In the genomic region with DNA sequence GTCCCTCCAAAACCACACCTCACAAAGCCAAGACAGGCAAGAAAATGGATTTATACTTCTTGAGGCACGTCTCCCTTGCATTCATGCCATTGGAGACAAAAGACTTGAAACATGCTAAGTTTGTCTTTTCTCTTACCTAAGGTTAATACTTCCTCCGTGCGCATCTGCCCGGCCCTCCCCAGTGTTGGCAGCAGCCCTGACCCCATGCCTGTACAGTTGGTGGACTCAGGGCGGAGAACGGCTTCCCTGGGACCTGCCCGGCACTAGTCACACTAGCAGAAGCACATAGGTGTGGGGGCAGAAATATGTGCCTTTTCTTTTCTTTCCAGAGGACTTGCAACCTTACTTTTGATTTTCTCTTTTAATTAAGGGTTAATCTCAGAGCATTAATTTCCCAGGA, we compare ENCODE assay signal across 7 cellular contexts. TPM values are rescaled to one million over a fixed set of nuclear protein-coding genes. Genes with fewer than 3 reads are reported as not detected.
"Had no signal": no experiment of that assay in that cellular context is flagged by ENCODE, and none has a peak within 500 bp of the region (broad histone marks: within the 10 kb centered on the region; RNA-seq: fewer than 3 reads in every experiment).

No MANE protein-coding gene starts in this region.

- H3K27ac ChIP-seq: HL-60 had no signal

- H3K4me3 ChIP-seq: K562 had no signal

- H3K9me3 Mint-ChIP-seq: IgD-negative memory B cell had no signal

- H3K4me3 Mint-ChIP-seq: IgD-negative memory B cell had no signal

- DNase-seq: IMR-90, KBM-7 had no signal

- ATAC-seq: HepG2, K562 had no signal

- H3K27ac Mint-ChIP-seq: IgD-negative memory B cell had no signal

RNA-seq across cellular contexts. Expression of gene FLI1, which starts 45.2 kb away (rescaled TPM):
- total RNA-seq: HepG2, HT-29 had no signal
- polyA plus RNA-seq: HepG2, K562 had no signal
